26 cellular contexts compared by ENCODE assay signal in genomic region chr12:32995623-32996022, GRCh38.
"Had no signal": no experiment of that assay in that cellular context is flagged by ENCODE, and none has a peak within 500 bp of the region (broad histone marks: within the 10 kb centered on the region; RNA-seq: fewer than 3 reads in every experiment).

No MANE protein-coding gene starts in this region.

- ATAC-seq: activated CD8-positive, alpha-beta T cell treated with anti-CD3 and anti-CD28 coated beads, Interleukin-2, amount 10 ng/mL, durations not matched to agents 7 days and 5 days; activated naive CD8-positive, alpha-beta T cell treated with anti-CD3 and anti-CD28 coated beads, Interleukin-2, amount 50 U/mL, for 24 hours; esophagus mucosa; gastroesophageal sphincter; heart left ventricle; natural killer cell had no signal

- H3K4me1 ChIP-seq: gastroesophageal sphincter, heart left ventricle, tibial artery had no signal

- H3K4me1 Mint-ChIP-seq: activated CD4-positive, alpha-beta T cell treated with anti-CD3 and anti-CD28 coated beads, Interleukin-2, amount 10 ng/mL, durations not matched to agents 24 days and 14 days; activated naive CD8-positive, alpha-beta T cell treated with anti-CD3 and anti-CD28 coated beads, Interleukin-2, amount 50 U/mL, for 24 hours; immature natural killer cell; natural killer cell had no signal

- H3K27me3 ChIP-seq: brain microvascular endothelial cell, gastroesophageal sphincter, heart left ventricle, neutrophil, tibial artery had no signal

- H3K27ac ChIP-seq: brain microvascular endothelial cell, gastroesophageal sphincter, heart left ventricle, neutrophil, tibial artery had no signal

- H3K27me3 Mint-ChIP-seq: activated CD4-positive, alpha-beta T cell treated with anti-CD3 and anti-CD28 coated beads, Interleukin-2, amount 10 ng/mL, durations not matched to agents 24 days and 14 days; activated T-cell treated with anti-CD3 and anti-CD28 coated beads, Interleukin-2, amount 50 U/mL, for 24 hours had no signal

- H3K9me3 ChIP-seq: gastroesophageal sphincter, heart left ventricle, neutrophil, tibial artery had no signal

- H3K9me3 Mint-ChIP-seq: activated CD4-positive, alpha-beta T cell treated with anti-CD3 and anti-CD28 coated beads, Interleukin-2, amount 10 ng/mL, durations not matched to agents 24 days and 14 days; activated naive CD4-positive, alpha-beta T cell treated with anti-CD3 and anti-CD28 coated beads for 36 hours; immature natural killer cell; natural killer cell had no signal

- FAIRE-seq: endometrium, urothelium cell line had no signal

- H3K36me3 ChIP-seq: brain microvascular endothelial cell, gastroesophageal sphincter, heart left ventricle, neutrophil, tibial artery had no signal

- H3K27ac Mint-ChIP-seq: activated CD4-positive, alpha-beta T cell treated with anti-CD3 and anti-CD28 coated beads, Interleukin-2, amount 10 ng/mL, durations not matched to agents 24 days and 14 days; activated CD8-positive, alpha-beta T cell treated with anti-CD3 and anti-CD28 coated beads, Interleukin-2, amount 10 ng/mL, durations not matched to agents 7 days and 5 days; activated naive CD4-positive, alpha-beta T cell treated with anti-CD3 and anti-CD28 coated beads for 36 hours; activated naive CD8-positive, alpha-beta T cell treated with anti-CD3 and anti-CD28 coated beads, Interleukin-2, amount 50 U/mL, for 24 hours; activated T-cell treated with anti-CD3 and anti-CD28 coated beads, Interleukin-2, amount 50 U/mL, for 24 hours; immature natural killer cell; natural killer cell had no signal

- H3K4me3 Mint-ChIP-seq: activated CD4-positive, alpha-beta T cell treated with anti-CD3 and anti-CD28 coated beads, Interleukin-2, amount 10 ng/mL, durations not matched to agents 24 days and 14 days; activated CD8-positive, alpha-beta T cell treated with anti-CD3 and anti-CD28 coated beads, Interleukin-2, amount 10 ng/mL, durations not matched to agents 7 days and 5 days; activated naive CD4-positive, alpha-beta T cell treated with anti-CD3 and anti-CD28 coated beads for 36 hours; activated naive CD8-positive, alpha-beta T cell treated with anti-CD3 and anti-CD28 coated beads, Interleukin-2, amount 50 U/mL, for 24 hours; activated T-cell treated with anti-CD3 and anti-CD28 coated beads, Interleukin-2, amount 50 U/mL, for 24 hours; immature natural killer cell; natural killer cell had no signal

- H3K4me3 ChIP-seq: gastroesophageal sphincter, heart left ventricle, tibial artery had no signal

- H3K36me3 Mint-ChIP-seq: immature natural killer cell, natural killer cell had no signal

- DNase-seq: activated CD4-positive, alpha-beta T cell treated with anti-CD3 and anti-CD28 coated beads, Interleukin-2, amount 10 ng/mL, durations not matched to agents 24 days and 14 days; activated CD8-positive, alpha-beta T cell treated with anti-CD3 and anti-CD28 coated beads, Interleukin-2, amount 10 ng/mL, durations not matched to agents 7 days and 5 days; activated naive CD4-positive, alpha-beta T cell treated with anti-CD3 and anti-CD28 coated beads for 36 hours; activated naive CD8-positive, alpha-beta T cell treated with anti-CD3 and anti-CD28 coated beads, Interleukin-2, amount 50 U/mL, for 24 hours; activated T-cell treated with anti-CD3 and anti-CD28 coated beads, Interleukin-2, amount 50 U/mL, for 24 hours; aorta; brain microvascular endothelial cell; cerebellar nuclear complex; cortex of kidney; heart left ventricle; immature natural killer cell; mesendoderm; natural killer cell; retina; stimulated activated CD4-positive, alpha-beta T cell treated with anti-CD3 and anti-CD28 coated beads, Interleukin-12 subunit alpha, Interleukin-12 subunit beta, amount 100 ng/mL, for 4 hours; stimulated activated CD4-positive, alpha-beta T cell treated with anti-CD3 and anti-CD28 coated beads, Interleukin-1b, Interleukin-23, amount 100 ng/mL, for 48 hours; stimulated activated CD8-positive, alpha-beta memory T cell treated with anti-CD3 and anti-CD28 coated beads, Interleukin-4, amount 100 ng/mL, for 48 hours; stimulated activated naive CD4-positive, alpha-beta T cell; T-helper 1 cell; T-helper 9 cell; tibial artery had no signal
